ENCODE assay signal across 1 cellular context in the genomic region with DNA sequence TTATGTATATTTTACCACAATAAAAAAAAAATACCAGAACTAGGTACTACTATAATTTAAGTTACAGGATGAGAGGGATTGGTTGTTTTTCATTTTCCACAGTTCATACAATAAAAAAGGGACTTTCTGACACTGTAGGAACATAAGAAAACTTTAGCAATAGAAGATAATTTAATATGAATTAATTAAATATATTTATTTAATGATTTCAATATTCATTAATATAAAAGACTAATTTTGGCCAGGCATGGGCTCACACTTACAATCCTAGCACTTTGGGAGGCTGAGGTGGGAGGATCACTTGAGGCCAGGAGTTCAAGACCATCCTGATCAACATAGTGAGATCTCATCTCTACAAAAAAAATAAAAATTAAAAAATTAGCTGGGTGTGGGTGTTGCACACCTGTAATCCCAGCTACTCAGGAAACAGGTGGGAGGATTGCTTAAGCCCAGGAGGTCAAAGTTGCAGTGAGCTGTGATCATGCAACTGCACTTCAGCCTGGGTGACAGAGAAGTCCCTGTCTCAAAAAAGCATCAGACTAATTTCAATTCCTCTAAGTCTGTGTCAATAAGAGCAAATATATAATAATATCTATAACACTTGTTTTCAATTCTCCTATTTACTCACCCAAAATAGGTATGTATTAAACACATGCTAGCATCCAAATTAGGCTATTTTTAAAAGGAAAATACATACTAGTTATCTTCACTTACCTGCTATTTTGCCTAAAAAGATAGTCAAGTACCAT.
TF ChIP-seq lines count a peak whose summit lies in the region.

No MANE protein-coding gene starts in this region.

TF ChIP-seq in GM12878, 131 proteins besides CTCF, POLR2A, EP300 and RAD21 (continued from another document):
- TF ChIP-seq, protein P1, sequence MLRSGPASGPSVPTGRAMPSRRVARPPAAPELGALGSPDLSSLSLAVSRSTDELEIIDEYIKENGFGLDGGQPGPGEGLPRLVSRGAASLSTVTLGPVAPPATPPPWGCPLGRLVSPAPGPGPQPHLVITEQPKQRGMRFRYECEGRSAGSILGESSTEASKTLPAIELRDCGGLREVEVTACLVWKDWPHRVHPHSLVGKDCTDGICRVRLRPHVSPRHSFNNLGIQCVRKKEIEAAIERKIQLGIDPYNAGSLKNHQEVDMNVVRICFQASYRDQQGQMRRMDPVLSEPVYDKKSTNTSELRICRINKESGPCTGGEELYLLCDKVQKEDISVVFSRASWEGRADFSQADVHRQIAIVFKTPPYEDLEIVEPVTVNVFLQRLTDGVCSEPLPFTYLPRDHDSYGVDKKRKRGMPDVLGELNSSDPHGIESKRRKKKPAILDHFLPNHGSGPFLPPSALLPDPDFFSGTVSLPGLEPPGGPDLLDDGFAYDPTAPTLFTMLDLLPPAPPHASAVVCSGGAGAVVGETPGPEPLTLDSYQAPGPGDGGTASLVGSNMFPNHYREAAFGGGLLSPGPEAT (IDR thresholded peaks at IDR 0.05; ENCODE audit: low read depth) = peak; percentile 30; the same call in 1 of the 2 replicates
- no peak for TF ChIP-seq SMARCA5 (IDR thresholded peaks at IDR 0.05)
- TF ChIP-seq ZNF217 (IDR thresholded peaks at IDR 0.05) = no peak
- peak; percentile 59; the same call in 1 of the 2 replicates for TF ChIP-seq ATF7 (IDR thresholded peaks at IDR 0.05; ENCODE audit: low read depth)
- TF ChIP-seq, protein P2, sequence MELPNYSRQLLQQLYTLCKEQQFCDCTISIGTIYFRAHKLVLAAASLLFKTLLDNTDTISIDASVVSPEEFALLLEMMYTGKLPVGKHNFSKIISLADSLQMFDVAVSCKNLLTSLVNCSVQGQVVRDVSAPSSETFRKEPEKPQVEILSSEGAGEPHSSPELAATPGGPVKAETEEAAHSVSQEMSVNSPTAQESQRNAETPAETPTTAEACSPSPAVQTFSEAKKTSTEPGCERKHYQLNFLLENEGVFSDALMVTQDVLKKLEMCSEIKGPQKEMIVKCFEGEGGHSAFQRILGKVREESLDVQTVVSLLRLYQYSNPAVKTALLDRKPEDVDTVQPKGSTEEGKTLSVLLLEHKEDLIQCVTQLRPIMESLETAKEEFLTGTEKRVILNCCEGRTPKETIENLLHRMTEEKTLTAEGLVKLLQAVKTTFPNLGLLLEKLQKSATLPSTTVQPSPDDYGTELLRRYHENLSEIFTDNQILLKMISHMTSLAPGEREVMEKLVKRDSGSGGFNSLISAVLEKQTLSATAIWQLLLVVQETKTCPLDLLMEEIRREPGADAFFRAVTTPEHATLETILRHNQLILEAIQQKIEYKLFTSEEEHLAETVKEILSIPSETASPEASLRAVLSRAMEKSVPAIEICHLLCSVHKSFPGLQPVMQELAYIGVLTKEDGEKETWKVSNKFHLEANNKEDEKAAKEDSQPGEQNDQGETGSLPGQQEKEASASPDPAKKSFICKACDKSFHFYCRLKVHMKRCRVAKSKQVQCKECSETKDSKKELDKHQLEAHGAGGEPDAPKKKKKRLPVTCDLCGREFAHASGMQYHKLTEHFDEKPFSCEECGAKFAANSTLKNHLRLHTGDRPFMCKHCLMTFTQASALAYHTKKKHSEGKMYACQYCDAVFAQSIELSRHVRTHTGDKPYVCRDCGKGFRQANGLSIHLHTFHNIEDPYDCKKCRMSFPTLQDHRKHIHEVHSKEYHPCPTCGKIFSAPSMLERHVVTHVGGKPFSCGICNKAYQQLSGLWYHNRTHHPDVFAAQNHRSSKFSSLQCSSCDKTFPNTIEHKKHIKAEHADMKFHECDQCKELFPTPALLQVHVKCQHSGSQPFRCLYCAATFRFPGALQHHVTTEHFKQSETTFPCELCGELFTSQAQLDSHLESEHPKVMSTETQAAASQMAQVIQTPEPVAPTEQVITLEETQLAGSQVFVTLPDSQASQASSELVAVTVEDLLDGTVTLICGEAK (IDR thresholded peaks at IDR 0.05; ENCODE audit: borderline replicate concordance) = no peak
- TF ChIP-seq KDM1A (IDR thresholded peaks at IDR 0.05; ENCODE audit: borderline replicate concordance) = no peak
- no peak for TF ChIP-seq BHLHE40 (IDR thresholded peaks at IDR 0.05; ENCODE audit: borderline replicate concordance in 1 of 2, low read depth in 2 of 2, low read length in 1 of 2)
- peak in 1 of 2 experiments; percentile 87; a peak in 1 of 4 replicates for TF ChIP-seq ETV6 (conservative IDR thresholded peaks at IDR 0.05 in 1 of 2, IDR thresholded peaks at IDR 0.05 in 1 of 2; ENCODE audit: borderline replicate concordance in 1 of 2, low read depth in 1 of 2)
- TF ChIP-seq SRF (IDR thresholded peaks at IDR 0.05; ENCODE audit: low read depth in 2 of 2, low read length in 2 of 2) = no peak
- TF ChIP-seq YBX1 (IDR thresholded peaks at IDR 0.05) = no peak
- TF ChIP-seq NR2C1 (IDR thresholded peaks at IDR 0.05) = peak; percentile 35; the same call in 1 of the 2 replicates
- no peak for TF ChIP-seq PAX5 (IDR thresholded peaks at IDR 0.05; ENCODE audit: borderline replicate concordance, low read depth, low read length)
